In the genomic region with DNA sequence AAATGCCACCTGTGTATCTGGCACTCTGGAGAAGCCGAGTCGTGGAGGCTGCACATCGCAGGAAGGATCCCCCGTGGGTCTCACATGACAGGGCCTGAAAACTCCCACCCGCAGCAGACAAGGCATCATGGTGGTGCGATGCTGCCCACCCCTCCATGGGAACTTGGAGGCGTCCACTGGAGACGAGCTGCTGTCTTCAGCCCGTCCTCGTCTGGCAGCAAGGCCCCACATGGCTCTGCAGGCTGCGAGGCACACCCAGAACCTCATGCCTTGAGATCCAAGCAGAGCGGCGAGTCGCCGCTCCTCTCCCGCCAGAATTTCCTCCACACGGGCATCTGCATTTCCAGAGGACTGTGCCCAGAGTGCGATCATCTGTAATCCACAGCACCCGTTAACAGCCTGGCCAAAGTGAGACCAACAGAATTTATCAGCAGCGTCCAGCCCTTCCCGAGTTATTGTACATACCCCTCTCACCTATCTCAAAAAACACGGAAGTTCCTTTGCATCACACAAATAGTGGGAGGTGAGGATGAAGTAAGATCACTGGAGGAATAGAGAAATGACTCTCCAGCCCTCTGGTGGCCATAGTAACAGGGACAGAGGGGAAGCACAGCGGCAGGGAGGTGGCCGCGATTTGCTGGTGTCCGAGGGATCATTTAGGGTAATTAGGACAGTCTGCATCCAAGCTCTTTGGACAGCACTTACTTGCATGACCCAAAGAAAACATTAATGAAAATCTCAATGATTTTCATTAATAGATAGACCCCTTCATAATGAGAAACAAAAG, we compare ENCODE assay signal across 1 cellular context.
TF ChIP-seq lines count a peak whose summit lies in the region.

No MANE protein-coding gene starts in this region.

TF ChIP-seq in H1, 55 proteins besides CTCF, POLR2A, EP300 and RAD21 (continued from another document):
- TF ChIP-seq MAX (IDR thresholded peaks at IDR 0.05), result peak; percentile 45
